14 cellular contexts compared by ENCODE assay signal in genomic region chr15:82789491-82789890, GRCh38.
DNase-seq lines count a peak whose midpoint lies in the region; ATAC-seq and TF ChIP-seq lines count a peak whose summit lies in the region.
"Had no signal": no experiment of that assay in that cellular context is flagged by ENCODE, and none has a peak within 500 bp of the region (broad histone marks: within the 10 kb centered on the region; RNA-seq: fewer than 3 reads in every experiment).

No MANE protein-coding gene starts in this region.

- no peaks in the 10 kb centered on the region for H3K36me3 ChIP-seq in HEK293 (ENCODE audit: control insufficient read depth in 2 of 2, insufficient read depth in 1 of 2, low read length in 2 of 2)

- CTCF ChIA-PET in HEK293 (lab: Yijun Ruan, JAX), result no interaction called here

- TF ChIP-seq CTCF in HEK293 (tag by site-specific recombination; IDR thresholded peaks at IDR 0.05), result no peak
- TF ChIP-seq CTCF in VCaP (conservative IDR thresholded peaks at IDR 0.05), result no peak
- no peak for TF ChIP-seq CTCF in GM20000 (IDR thresholded peaks at IDR 0.05; ENCODE audit: extremely low read depth, missing control alignments)

- no peak for ATAC-seq in HG02610 (IDR thresholded peaks at IDR 0.05; ENCODE audit: unreplicated experiment)
- ATAC-seq: HCT116 had no signal

- DNase-seq in AG08395 (ENCODE audit: low spot score) (peak; percentile 18), foreskin melanocyte (peak; percentile 3), GM20000 (ENCODE audit: low spot score) (no peak), T-helper 1 cell (no peak), globus pallidus (ENCODE audit: low spot score) (no peak)
- DNase-seq: COR-L47; NCI-H1930; NCI-H446 treated with DMSO at 0.1 percent for 48 hours; NK-92 treated with Interleukin-12 subunit alpha and Interleukin-12 subunit beta, amount 100 ng/mL, for 24 hours had no signal

- no peak overlapping the region for H3K4me3 ChIP-seq in HEK293 (ENCODE audit: low read depth, low read length)

- H3K27ac ChIP-seq in HEK293 (ENCODE audit: extremely low read depth, low read depth, low read length) (no peak overlapping the region), VCaP (peak overlapping the region; percentile 54)
- H3K27ac ChIP-seq: C4-2B had no signal

- no peaks in the 10 kb centered on the region for H3K4me1 ChIP-seq in HEK293 (ENCODE audit: control insufficient read depth, insufficient read depth, low read length)

- H3K9me3 ChIP-seq in HEK293 (ENCODE audit: control insufficient read depth, insufficient read depth, low read depth, low read length), result no peaks in the 10 kb centered on the region

- POLR2A ChIA-PET in HEK293 (lab: Yijun Ruan, JAX), result no interaction called here

TF ChIP-seq in HEK293, 187 proteins besides CTCF, POLR2A, EP300 and RAD21:
- TF ChIP-seq ZNF501 (tag by site-specific recombination; IDR thresholded peaks at IDR 0.05) (no peak), ZNF585B (tag by site-specific recombination; IDR thresholded peaks at IDR 0.05) (no peak), YY1 (tag by site-specific recombination; IDR thresholded peaks at IDR 0.05) (no peak), ZNF121 (tag by site-specific recombination; IDR thresholded peaks at IDR 0.05) (0 out of 2 replicates have a peak, but pooled peaks have one; percentile 30), ZBTB8A (tag by site-specific recombination; IDR thresholded peaks at IDR 0.05) (no peak), ZNF555 (tag by site-specific recombination; conservative IDR thresholded peaks at IDR 0.05) (no peak), ZNF830 (tag by site-specific recombination; IDR thresholded peaks at IDR 0.05; ENCODE audit: low read depth) (no peak)

Comparison
In these comparisons a context has a peak if more than half of its experiments do, and no peak if none do; other contexts are left out.
1. DNase-seq: peak in AG08395 (single experiment) and foreskin melanocyte (single experiment); none in GM20000 (single experiment), T-helper 1 cell (0 of 5) and globus pallidus (single experiment).